In genomic region chr6:56798163-56798562, GRCh38 we compare ENCODE assay signal across 14 cellular contexts.
DNase-seq lines count a peak whose midpoint lies in the region; ATAC-seq and TF ChIP-seq lines count a peak whose summit lies in the region.
"Had no signal": no experiment of that assay in that cellular context is flagged by ENCODE, and none has a peak within 500 bp of the region (broad histone marks: within the 10 kb centered on the region; RNA-seq: fewer than 3 reads in every experiment).

No MANE protein-coding gene starts in this region.

- no peak overlapping the region for H2AFZ ChIP-seq in H9 (ENCODE audit: low read length)
- H2AFZ ChIP-seq in SK-N-SH (ENCODE audit: low read depth): no peak overlapping the region

- peaks cover 0 to 3% (median 0%) of the 10 kb centered on the region in 3 experiments; a peak in 1 of 7 replicates for H3K36me3 Mint-ChIP-seq in H9 (ENCODE audit: insufficient read depth in 1 of 3, low read depth in 3 of 3)
- no peaks in the 10 kb centered on the region for H3K36me3 Mint-ChIP-seq in stimulated activated effector memory CD8-positive, alpha-beta T cell treated with anti-CD3 and anti-CD28 coated beads, Interleukin-12 subunit alpha, Interleukin-12 subunit beta, amount 100 ng/mL, for 72 hours

- H3K14ac ChIP-seq in H9 (ENCODE audit: insufficient read depth, low read length): no peak overlapping the region

- H3K9me3 ChIP-seq in H9 (ENCODE audit: control insufficient read depth, low read depth, low read length) (no peaks in the 10 kb centered on the region), SK-N-SH (no peaks in the 10 kb centered on the region), heart right ventricle (no peaks in the 10 kb centered on the region), subcutaneous abdominal adipose tissue (ENCODE audit: control insufficient read depth in 5 of 5, low read length in 5 of 5) (no peaks in the 10 kb centered on the region)
- H3K9me3 ChIP-seq: transverse colon had no signal

- TF ChIP-seq CTCF in H9 (conservative IDR thresholded peaks at IDR 0.05) (no peak), SK-N-SH (IDR thresholded peaks at IDR 0.05) (no peak), heart right ventricle (IDR thresholded peaks at IDR 0.05) (no peak)

- no peak overlapping the region for H2AK5ac ChIP-seq in H9 (ENCODE audit: insufficient read length, low read length)

- intact Hi-C loops in heart right ventricle (cut with DNase I): no loop called here

- H4K5ac ChIP-seq in H9 (ENCODE audit: insufficient read length, low read depth, low read length): no peak overlapping the region

- H3K9ac ChIP-seq in H9 (ENCODE audit: extremely low read depth, insufficient read length, low read length) (no peak overlapping the region), SK-N-SH (no peak overlapping the region), subcutaneous abdominal adipose tissue (ENCODE audit: low read length in 5 of 5) (no peak overlapping the region)

- H2BK15ac ChIP-seq in H9 (ENCODE audit: low read depth, low read length): no peak overlapping the region

- H4K8ac ChIP-seq in H9 (replicated peaks; ENCODE audit: insufficient read length, low read depth, low read length): no peak overlapping the region

- H3K9me3 Mint-ChIP-seq in H9: no peaks in the 10 kb centered on the region
- H3K9me3 Mint-ChIP-seq in stimulated activated effector memory CD8-positive, alpha-beta T cell treated with anti-CD3 and anti-CD28 coated beads, Interleukin-12 subunit alpha, Interleukin-12 subunit beta, amount 100 ng/mL, for 72 hours: no peaks in the 10 kb centered on the region

- H3F3A ChIP-seq in SK-N-SH (replicated peaks; ENCODE audit: insufficient read depth): peaks cover 21% of the 10 kb centered on the region

- H3K4ac ChIP-seq in H9 (ENCODE audit: low read depth, low read length): no peak overlapping the region

- TF ChIP-seq EP300 in SK-N-SH (IDR thresholded peaks at IDR 0.05; ENCODE audit: borderline replicate concordance in 1 of 2, low read depth in 1 of 2, low read length in 1 of 2): no peak

- TF ChIP-seq RAD21 in SK-N-SH (IDR thresholded peaks at IDR 0.05; ENCODE audit: low read length): no peak

- H3K4me1 ChIP-seq in H9 (ENCODE audit: insufficient read depth, low read length): peaks cover 19% of the 10 kb centered on the region
- peaks cover 15 to 46% of the 10 kb centered on the region in 2 experiments; a peak in 3 of 4 replicates for H3K4me1 ChIP-seq in SK-N-SH (ENCODE audit: control insufficient read depth in 1 of 2, insufficient read depth in 2 of 2, low read depth in 1 of 2, low read length in 1 of 2)
- H3K4me1 ChIP-seq in heart right ventricle: peaks cover 0 to 87% (median 63%) of the 10 kb centered on the region in 9 donors
- H3K4me1 ChIP-seq in subcutaneous abdominal adipose tissue (ENCODE audit: control insufficient read depth in 5 of 5, insufficient read depth in 5 of 5, low read length in 5 of 5): peaks cover 2 to 61% (median 40%) of the 10 kb centered on the region in 5 donors

- H3K36me3 ChIP-seq in SK-N-SH (replicated peaks in 1 of 2; ENCODE audit: control insufficient read depth in 1 of 2, insufficient read depth in 2 of 2, low read length in 1 of 2) (peaks cover 0 to 12% of the 10 kb centered on the region in 2 experiments), heart right ventricle (no peaks in the 10 kb centered on the region), subcutaneous abdominal adipose tissue (ENCODE audit: control insufficient read depth in 5 of 5, insufficient read depth in 5 of 5, low read length in 5 of 5) (no peaks in the 10 kb centered on the region)
- H3K36me3 ChIP-seq: transverse colon had no signal

- no peaks in the 10 kb centered on the region for H3K27me3 Mint-ChIP-seq in H9 (ENCODE audit: low read depth)

- no peak overlapping the region for H2BK20ac ChIP-seq in H9 (ENCODE audit: low read depth, low read length, poor library complexity, severe bottlenecking)

- H3K4me3 ChIP-seq in SK-N-SH (ENCODE audit: low read depth in 2 of 2, low read length in 1 of 2) (no peak overlapping the region), heart right ventricle (no peak overlapping the region), subcutaneous abdominal adipose tissue (ENCODE audit: low read depth in 1 of 5, low read length in 5 of 5) (no peak overlapping the region)
- H3K4me3 ChIP-seq: transverse colon had no signal

- POLR2A ChIA-PET in SK-N-SH (lab: Yijun Ruan, JAX): no interaction called here

- H3K79me2 ChIP-seq in H9 (ENCODE audit: insufficient read depth, low read length) (peaks cover 13% of the 10 kb centered on the region; the same call in 1 of the 2 replicates), SK-N-SH (ENCODE audit: insufficient read depth) (peaks cover 100% of the 10 kb centered on the region)

- peak; percentile 44 to 85 (median 72) for ATAC-seq in heart right ventricle
- ATAC-seq in stimulated activated effector memory CD8-positive, alpha-beta T cell treated with anti-CD3 and anti-CD28 coated beads, Interleukin-12 subunit alpha, Interleukin-12 subunit beta, amount 100 ng/mL, for 72 hours: no peak

- H4K20me1 ChIP-seq in H9 (ENCODE audit: control insufficient read depth, insufficient read depth, insufficient read length) (no peaks in the 10 kb centered on the region), SK-N-SH (ENCODE audit: insufficient read depth) (peaks cover 96% of the 10 kb centered on the region)

- H2BK5ac ChIP-seq in H9 (ENCODE audit: insufficient read length, low read length): no peak overlapping the region

- H3K79me1 ChIP-seq in H9 (ENCODE audit: insufficient read depth, low read depth, low read length, poor library complexity, severe bottlenecking): peaks cover 8% of the 10 kb centered on the region

- H3K4me3 Mint-ChIP-seq in H9: no peak overlapping the region
- no peak overlapping the region for H3K4me3 Mint-ChIP-seq in stimulated activated effector memory CD8-positive, alpha-beta T cell treated with anti-CD3 and anti-CD28 coated beads, Interleukin-12 subunit alpha, Interleukin-12 subunit beta, amount 100 ng/mL, for 72 hours

- no peak overlapping the region for H3T11ph ChIP-seq in H9 (ENCODE audit: low read length)

- no peak overlapping the region for H3K23ac ChIP-seq in H9 (ENCODE audit: insufficient read length, low read depth, low read length)

- H3K27ac Mint-ChIP-seq in H9: no peak overlapping the region
- no peak overlapping the region for H3K27ac Mint-ChIP-seq in stimulated activated effector memory CD8-positive, alpha-beta T cell treated with anti-CD3 and anti-CD28 coated beads, Interleukin-12 subunit alpha, Interleukin-12 subunit beta, amount 100 ng/mL, for 72 hours

- no peak overlapping the region for H2BK12ac ChIP-seq in H9 (ENCODE audit: insufficient read length, low read depth, low read length)

- no peaks in the 10 kb centered on the region for H3K9me2 ChIP-seq in SK-N-SH

- no CpG with 5 or more reads among the region's 2 CpGs for WGBS in H9 (ENCODE audit: extremely low coverage, insufficient read length, low lambda C conversion rate)
- 44% methylated on average over 2 of the region's 2 CpGs for WGBS in SK-N-SH (ENCODE audit: low lambda C conversion rate)
- 37 to 42% methylated on average over 2 of the region's 2 CpGs for WGBS in heart right ventricle, 2 donors

- H4K91ac ChIP-seq in H9 (ENCODE audit: insufficient read length, low read depth, low read length): no peak overlapping the region

- H3K4me2 ChIP-seq in H9 (ENCODE audit: insufficient read depth, insufficient read length, low read length): no peak overlapping the region
- H3K4me2 ChIP-seq in SK-N-SH: 0 out of 2 replicates have a peak overlapping the region, but pooled peaks have one; percentile 5

- H3K27me3 ChIP-seq in H9 (ENCODE audit: insufficient read depth, low read length): no peaks in the 10 kb centered on the region
- no peaks in the 10 kb centered on the region for H3K27me3 ChIP-seq in SK-N-SH (ENCODE audit: insufficient read depth)
- H3K27me3 ChIP-seq in heart right ventricle: no peaks in the 10 kb centered on the region
- H3K27me3 ChIP-seq in subcutaneous abdominal adipose tissue (ENCODE audit: control insufficient read depth in 5 of 5, insufficient read depth in 4 of 5, low read length in 5 of 5): no peaks in the 10 kb centered on the region
- H3K27me3 ChIP-seq: transverse colon had no signal

- no peak overlapping the region for H3K18ac ChIP-seq in H9 (ENCODE audit: insufficient read length, low read depth, low read length)

- H3K23me2 ChIP-seq in H9 (ENCODE audit: insufficient read length, low read depth, low read length, poor library complexity, severe bottlenecking): no peaks in the 10 kb centered on the region

- no peak overlapping the region for H2BK120ac ChIP-seq in H9 (ENCODE audit: low read depth, low read length, poor library complexity, severe bottlenecking)

- no peak overlapping the region for H3K56ac ChIP-seq in H9 (ENCODE audit: insufficient read length, low read depth, low read length)

- H3K27ac ChIP-seq in H9 (ENCODE audit: insufficient read length, low read depth, low read length) (peak overlapping the region; percentile 10), SK-N-SH (ENCODE audit: low read depth in 2 of 2, low read length in 1 of 2) (peak overlapping the region in 1 of 2 experiments; percentile 59; a peak in 2 of 4 replicates), heart right ventricle (peak overlapping the region; percentile 42 to 81 (median 71)), subcutaneous abdominal adipose tissue (ENCODE audit: low read depth, low read length) (peak overlapping the region; percentile 85)
- H3K27ac ChIP-seq: epithelial cell of prostate, transverse colon had no signal

- CTCF ChIA-PET in SK-N-SH (lab: Yijun Ruan, JAX): interaction anchor here (1.1 to 1.3 kb wide), 2 partner anchors 100 to 177 kb away, joined by 3 to 4 read pairs; no protein-coding TSS in a partner anchor

- no peak for DNase-seq in H9
- DNase-seq in SK-N-SH: no peak
- DNase-seq in heart right ventricle: no peak
- DNase-seq in UCSD-AML1 (lab: John Stamatoyannopoulos, UW; ENCODE audit: unreplicated experiment): no peak
- DNase-seq in stimulated activated effector memory CD8-positive, alpha-beta T cell treated with anti-CD3 and anti-CD28 coated beads, Interleukin-12 subunit alpha, Interleukin-12 subunit beta, amount 100 ng/mL, for 72 hours (ENCODE audit: low spot score in 2 of 2): no peak
- DNase-seq in activated CD4-positive, alpha-beta T cell treated with anti-CD3 and anti-CD28 coated beads, Interleukin-2, amount 50 U/mL, for 48 hours: no peak
- DNase-seq in cerebellar cortex (ENCODE audit: low spot score): no peak
- DNase-seq: activated CD4-positive, CD25-positive, alpha-beta regulatory T cell treated with anti-CD3 and anti-CD28 coated beads, Interleukin-2, amount 50 U/mL, for 72 hours; central memory CD4-positive, alpha-beta T cell; H7; NCI-H2029 treated with DMSO at 0.1 percent for 48 hours; transverse colon had no signal

- peaks cover 59 to 61% of the 10 kb centered on the region in 2 experiments for H3K4me1 Mint-ChIP-seq in H9
- H3K4me1 Mint-ChIP-seq in stimulated activated effector memory CD8-positive, alpha-beta T cell treated with anti-CD3 and anti-CD28 coated beads, Interleukin-12 subunit alpha, Interleukin-12 subunit beta, amount 100 ng/mL, for 72 hours: no peaks in the 10 kb centered on the region
